Comparison of ENCODE assay signal across 11 cellular contexts in genomic region chr3:182925944-182926337, GRCh38. TPM values are rescaled to one million over a fixed set of nuclear protein-coding genes. Genes with fewer than 3 reads are reported as not detected.
A peak's percentile ranks its signal among the peaks of the same experiment; 100 is the strongest.
DNase-seq lines count a peak whose midpoint lies in the region; ATAC-seq and TF ChIP-seq lines count a peak whose summit lies in the region.
"Had no signal": no experiment of that assay in that cellular context is flagged by ENCODE, and none has a peak within 500 bp of the region (broad histone marks: within the 10 kb centered on the region; RNA-seq: fewer than 3 reads in every experiment).

No MANE protein-coding gene starts in this region.

- peaks cover 0 to 5% (median 0%) of the 10 kb centered on the region in 4 donors for H3K4me1 ChIP-seq in tibial artery
- H3K4me1 ChIP-seq in CD4-positive, alpha-beta memory T cell (ENCODE audit: insufficient read depth, low read length) = no peaks in the 10 kb centered on the region

- DNase-seq in tibial artery (no peak), NCI-H446 (lab: John Stamatoyannopoulos, UW) (no peak)
- no peak for DNase-seq in CD4-positive, alpha-beta memory T cell
- DNase-seq: effector CD4-positive, alpha-beta T cell; KG1 had no signal

- intact Hi-C loops in tibial artery (cut with DNase I; ENCODE audit: low total_unique reads) = no loop called here
- intact Hi-C loops in CD4-positive, alpha-beta memory T cell (cut with micrococcal nuclease) = no loop called here

- ATAC-seq in GM18907 (IDR thresholded peaks at IDR 0.05; ENCODE audit: unreplicated experiment) (peak; percentile 30), GM21529 (IDR thresholded peaks at IDR 0.05; ENCODE audit: unreplicated experiment) (peak; percentile 2), HG03354 (IDR thresholded peaks at IDR 0.05; ENCODE audit: poor library complexity, severe bottlenecking, unreplicated experiment) (peak; percentile 21), esophagus mucosa (peak; percentile 19), GM21619 (IDR thresholded peaks at IDR 0.05; ENCODE audit: unreplicated experiment) (no peak)

- H3K27ac ChIP-seq in tibial artery = no peak overlapping the region
- no peak overlapping the region for H3K27ac ChIP-seq in CD4-positive, alpha-beta memory T cell (ENCODE audit: low read depth, low read length)

- CTCF ChIA-PET in CD4-positive, alpha-beta memory T cell (lab: Charles Lee; ENCODE audit: partially characterized antibody) = interaction anchor here (1.0 kb wide), 1 partner anchor 216 kb away, joined by 3 read pairs; no protein-coding TSS in a partner anchor

- no peaks in the 10 kb centered on the region for H3K27me3 Mint-ChIP-seq in CD4-positive, alpha-beta memory T cell

- no peak overlapping the region for H3K4me3 ChIP-seq in tibial artery
- no peak overlapping the region for H3K4me3 ChIP-seq in CD4-positive, alpha-beta memory T cell (ENCODE audit: low read length in 2 of 2)
- H3K4me3 ChIP-seq: lung had no signal

- peak overlapping the region in 2 of 7 donors; percentile 11 to 49 for H3K27ac Mint-ChIP-seq in CD4-positive, alpha-beta memory T cell

- POLR2A ChIA-PET in CD4-positive, alpha-beta memory T cell (lab: Charles Lee; ENCODE audit: partially characterized antibody) = no interaction called here

- no peaks in the 10 kb centered on the region for H3K36me3 ChIP-seq in tibial artery
- no peaks in the 10 kb centered on the region for H3K36me3 ChIP-seq in CD4-positive, alpha-beta memory T cell (ENCODE audit: insufficient read depth, low read length)

- peaks cover 0 to 12% (median 6%) of the 10 kb centered on the region in 8 donors for H3K9me3 Mint-ChIP-seq in CD4-positive, alpha-beta memory T cell

- H3K9me3 ChIP-seq in tibial artery = no peaks in the 10 kb centered on the region
- H3K9me3 ChIP-seq in CD4-positive, alpha-beta memory T cell (ENCODE audit: control insufficient read depth in 1 of 2, low read length in 2 of 2) = no peaks in the 10 kb centered on the region

- H3K36me3 Mint-ChIP-seq in CD4-positive, alpha-beta memory T cell = peaks cover 30 to 40% of the 10 kb centered on the region in 2 donors

- peak overlapping the region in 1 of 8 donors; percentile 67 for H3K4me3 Mint-ChIP-seq in CD4-positive, alpha-beta memory T cell

- H3K27me3 ChIP-seq in tibial artery = no peaks in the 10 kb centered on the region
- no peaks in the 10 kb centered on the region for H3K27me3 ChIP-seq in CD4-positive, alpha-beta memory T cell (ENCODE audit: insufficient read depth, low read length)

- TF ChIP-seq CTCF in tibial artery (IDR thresholded peaks at IDR 0.05) = no peak

- peaks cover 0 to 10% (median 7%) of the 10 kb centered on the region in 4 donors for H3K4me1 Mint-ChIP-seq in CD4-positive, alpha-beta memory T cell

RNA-seq across cellular contexts. Expression of gene DCUN1D1, which starts 54.4 kb away (rescaled TPM):
- 37.1 TPM for total RNA-seq in esophagus mucosa
- total RNA-seq in CD4-positive, alpha-beta memory T cell = 10 to 100 TPM; 34.4 to 36.4 TPM
- polyA plus RNA-seq in CD4-positive, alpha-beta memory T cell = 10 to 100 TPM; 26.1 to 31.1 TPM
